In genomic region chr3:101870138-101870537, GRCh38 we compare ENCODE assay signal across 23 cellular contexts. TPM values are rescaled to one million over a fixed set of nuclear protein-coding genes. Genes with fewer than 3 reads are reported as not detected.
DNase-seq lines count a peak whose midpoint lies in the region; ATAC-seq and TF ChIP-seq lines count a peak whose summit lies in the region.
"Had no signal": no experiment of that assay in that cellular context is flagged by ENCODE, and none has a peak within 500 bp of the region (broad histone marks: within the 10 kb centered on the region; RNA-seq: fewer than 3 reads in every experiment).

No MANE protein-coding gene starts in this region.

- POLR2A ChIA-PET in MCF 10A (lab: Yijun Ruan, JAX), result no interaction called here
- POLR2A ChIA-PET in OCI-LY7 (lab: Charles Lee), result interaction anchor here (0.7 to 0.8 kb wide), 2 partner anchors 29 to 356 kb away, joined by 3 to 5 read pairs; no protein-coding TSS in a partner anchor

- peaks cover 38% of the 10 kb centered on the region for H3K36me3 Mint-ChIP-seq in MCF 10A (ENCODE audit: insufficient read depth, unreplicated experiment)

- DNase-seq in HCEC 1CT (peak; percentile 35), RWPE2 (ENCODE audit: low spot score) (no peak), foreskin keratinocyte (no peak), NCI-H345 treated with DMSO at 0.1 percent for 48 hours (lab: John Stamatoyannopoulos, UW; ENCODE audit: unreplicated experiment) (no peak), MCF 10A (ENCODE audit: unreplicated experiment) (no peak), OCI-LY7 (ENCODE audit: low spot score) (no peak)
- DNase-seq in effector CD4-positive, alpha-beta T cell, result no peak
- DNase-seq: ACHN; Caco-2; CD4-positive, alpha-beta T cell; DMS 273 treated with DMSO at 0.1 percent for 48 hours; DMS79 treated with DMSO at 0.1 percent for 48 hours; GM23248; H9; KG1; NCI-H1105; NCI-H2029 treated with DMSO at 0.1 percent for 48 hours; NCI-H226; NCI-H524 treated with DMSO at 0.1 percent for 48 hours; SHP77 treated with DMSO at 0.1 percent for 48 hours had no signal

- no peaks in the 10 kb centered on the region for H3K27me3 ChIP-seq in RWPE2 (ENCODE audit: insufficient read depth, poor library complexity, severe bottlenecking)
- H3K27me3 ChIP-seq in foreskin keratinocyte, result no peaks in the 10 kb centered on the region
- H3K27me3 ChIP-seq: BLaER1 had no signal

- intact Hi-C loops in MCF 10A (cut with micrococcal nuclease), result no loop called here
- intact Hi-C loops in OCI-LY7 (cut with micrococcal nuclease; ENCODE audit: unreplicated experiment), result no loop called here

- H3K4me3 Mint-ChIP-seq in MCF 10A (ENCODE audit: unreplicated experiment), result no peak overlapping the region
- H3K4me3 Mint-ChIP-seq: CD4-positive, alpha-beta T cell; H9 had no signal

- CTCF ChIA-PET in MCF 10A (lab: Yijun Ruan, JAX) (interaction anchor here (0.6 to 2.2 kb wide), 4 partner anchors 14 to 325 kb away, joined by 3 to 7 read pairs (median 3); no protein-coding TSS in a partner anchor), OCI-LY7 (lab: Charles Lee; ENCODE audit: unreplicated experiment) (interaction anchor here (0.7 kb wide), 1 partner anchor 168 kb away, joined by 3 read pairs; no protein-coding TSS in a partner anchor)

- H3K9me3 ChIP-seq in RWPE2 (ENCODE audit: severe bottlenecking) (no peaks in the 10 kb centered on the region), OCI-LY7 (ENCODE audit: low read length) (no peaks in the 10 kb centered on the region)
- H3K9me3 ChIP-seq: BLaER1, Caco-2 had no signal

- no peak overlapping the region for H2AFZ ChIP-seq in OCI-LY7 (ENCODE audit: low read length)
- H2AFZ ChIP-seq: GM23248 had no signal

- H3K4me3 ChIP-seq in RWPE2 (ENCODE audit: severe bottlenecking) (no peak overlapping the region), OCI-LY7 (ENCODE audit: low read depth, low read length, poor library complexity, severe bottlenecking) (no peak overlapping the region)
- H3K4me3 ChIP-seq: BLaER1, GM23248, SK-N-MC had no signal

- TF ChIP-seq CTCF in RWPE2 (IDR thresholded peaks at IDR 0.05; ENCODE audit: poor library complexity, severe bottlenecking), result no peak
- no peak for TF ChIP-seq CTCF in foreskin keratinocyte (conservative IDR thresholded peaks at IDR 0.05)
- TF ChIP-seq CTCF in MCF 10A (IDR thresholded peaks at IDR 0.05; ENCODE audit: unreplicated experiment), result no peak
- no peak for TF ChIP-seq CTCF in OCI-LY7 (conservative IDR thresholded peaks at IDR 0.05; ENCODE audit: low read length)

- H3K27me3 Mint-ChIP-seq in MCF 10A (ENCODE audit: insufficient read depth, unreplicated experiment), result no peaks in the 10 kb centered on the region
- H3K27me3 Mint-ChIP-seq: CD4-positive, alpha-beta T cell had no signal

- no peaks in the 10 kb centered on the region for H3K9me2 ChIP-seq in OCI-LY7 (ENCODE audit: insufficient read depth, low read length)

- BruUV-seq in MCF 10A (replicated peaks; lab: Mats Ljungman, UMichigan), result no TSS peak
- no TSS peak for BruUV-seq in OCI-LY7 (replicated peaks; lab: Mats Ljungman, UMichigan)

- H3K36me3 ChIP-seq in RWPE2 (ENCODE audit: low read depth) (no peaks in the 10 kb centered on the region), OCI-LY7 (ENCODE audit: insufficient read depth, low read length) (no peaks in the 10 kb centered on the region)
- H3K36me3 ChIP-seq: BLaER1 had no signal

- peaks cover 13% of the 10 kb centered on the region for H3K4me1 Mint-ChIP-seq in MCF 10A (ENCODE audit: insufficient read depth, unreplicated experiment)

- H3K4me1 ChIP-seq in RWPE2 (ENCODE audit: insufficient read depth, poor library complexity, severe bottlenecking) (peaks cover 4% of the 10 kb centered on the region), foreskin keratinocyte (peaks cover 5% of the 10 kb centered on the region), OCI-LY7 (ENCODE audit: insufficient read depth, low read length, poor library complexity, severe bottlenecking) (no peaks in the 10 kb centered on the region)

- 0 out of 3 replicates have a peak, but pooled peaks have one; percentile 17 for ATAC-seq in RWPE2 (ENCODE audit: low read depth)
- peak; percentile 38 for ATAC-seq in foreskin keratinocyte

- no peaks in the 10 kb centered on the region for H3K9me3 Mint-ChIP-seq in MCF 10A (ENCODE audit: unreplicated experiment)
- H3K9me3 Mint-ChIP-seq: CD4-positive, alpha-beta T cell; H9 had no signal

- H3K27ac ChIP-seq in RWPE2 (ENCODE audit: poor library complexity, severe bottlenecking), result no peak overlapping the region
- H3K27ac ChIP-seq in foreskin keratinocyte, result no peak overlapping the region
- no peak overlapping the region for H3K27ac ChIP-seq in OCI-LY7 (ENCODE audit: low read depth, low read length, poor library complexity, severe bottlenecking)
- H3K27ac ChIP-seq: BLaER1, GM23248, HL-60, SK-N-MC had no signal

- H3K79me2 ChIP-seq in OCI-LY7 (ENCODE audit: insufficient read depth, low read depth, low read length), result no peaks in the 10 kb centered on the region

- H3K4me2 ChIP-seq in OCI-LY7 (ENCODE audit: low read length), result no peak overlapping the region
- H3K4me2 ChIP-seq: BLaER1 had no signal

- no peaks in the 10 kb centered on the region for H4K20me1 ChIP-seq in OCI-LY7 (ENCODE audit: insufficient read depth, low read length)
- H4K20me1 ChIP-seq: BLaER1 had no signal

- H3K27ac Mint-ChIP-seq in MCF 10A (ENCODE audit: low read depth, unreplicated experiment), result no peak overlapping the region
- H3K27ac Mint-ChIP-seq: CD4-positive, alpha-beta T cell; H9 had no signal

RNA-seq across cellular contexts. Expression of gene NFKBIZ, which starts 20.8 kb away (rescaled TPM):
- total RNA-seq in foreskin keratinocyte (15.1 and 15.9 TPM in 2 replicates), MCF 10A (2022) (48.9 and 58.8 TPM in 2 replicates), OCI-LY7 (2022) (26.6 and 33.3 TPM in 2 replicates)
- 2.3 and 2.4 TPM in 2 replicates for polyA plus RNA-seq in foreskin keratinocyte
- total RNA-seq in OCI-LY7 (2014; rRNA removed; shearing (Covaris generic)), result 11.8 and 14.1 TPM in 2 replicates
